In the genomic region with DNA sequence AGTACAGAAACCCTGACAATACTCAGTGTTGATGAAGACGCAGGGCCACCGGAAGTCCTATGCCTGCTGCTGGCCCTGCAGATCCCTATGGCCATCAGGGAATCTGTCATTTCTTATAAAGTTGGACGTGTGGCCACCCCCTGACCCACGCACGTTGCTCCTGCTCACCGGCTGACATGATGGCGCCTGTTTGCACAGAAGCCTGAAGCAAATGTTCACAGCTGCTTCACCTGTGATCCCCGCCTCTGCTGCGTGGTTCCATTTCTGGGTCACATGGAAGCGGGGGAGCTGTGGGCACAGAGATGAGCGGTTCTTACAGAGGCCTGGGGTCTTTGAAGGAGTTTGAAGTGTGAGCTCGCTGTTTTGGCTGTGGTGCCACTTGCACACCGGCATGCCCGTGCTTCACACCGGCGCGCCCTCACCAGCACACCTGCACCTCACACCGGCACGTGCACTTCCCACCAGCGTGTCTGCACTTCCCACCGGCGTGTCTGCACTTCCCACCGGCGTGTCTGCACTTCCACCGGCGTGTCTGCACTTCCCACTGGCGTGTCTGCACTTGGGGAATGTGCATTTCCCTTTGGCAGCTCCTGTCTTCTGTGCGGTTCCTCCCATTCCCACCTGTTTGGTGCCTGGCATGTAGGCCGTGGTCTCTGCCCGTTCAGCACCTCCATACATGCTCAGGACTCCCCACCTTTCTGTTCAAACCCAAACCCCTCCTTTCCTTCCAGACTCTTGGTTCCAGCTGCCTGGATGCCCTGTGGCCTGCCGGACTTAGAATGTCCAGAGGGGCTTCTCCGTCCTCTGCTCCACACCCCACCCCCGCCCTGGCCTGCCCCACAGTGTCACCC, we compare ENCODE assay signal across 18 cellular contexts.
A peak's percentile ranks its signal among the peaks of the same experiment; 100 is the strongest.
DNase-seq lines count a peak whose midpoint lies in the region; ATAC-seq, FAIRE-seq and TF ChIP-seq lines count a peak whose summit lies in the region.
"Had no signal": no experiment of that assay in that cellular context is flagged by ENCODE, and none has a peak within 500 bp of the region (broad histone marks: within the 10 kb centered on the region; RNA-seq: fewer than 3 reads in every experiment).

No MANE protein-coding gene starts in this region.

- H3K9me3 ChIP-seq in right lobe of liver, result peaks cover 0 to 5% (median 0%) of the 10 kb centered on the region in 4 donors
- peaks cover 17% of the 10 kb centered on the region for H3K9me3 ChIP-seq in HepG2 (ENCODE audit: low read length)
- peaks cover 0 to 17% (median 7%) of the 10 kb centered on the region in 4 donors for H3K9me3 ChIP-seq in esophagus muscularis mucosa
- H3K9me3 ChIP-seq: A549 had no signal

- TF ChIP-seq CTCF in right lobe of liver (IDR thresholded peaks at IDR 0.05) (no peak), HepG2 (CRISPR knock-in tag; IDR thresholded peaks at IDR 0.05) (no peak), esophagus muscularis mucosa (IDR thresholded peaks at IDR 0.05) (no peak)

- no peaks in the 10 kb centered on the region for H3K27me3 ChIP-seq in right lobe of liver
- no peaks in the 10 kb centered on the region for H3K27me3 ChIP-seq in HepG2 (ENCODE audit: control insufficient read depth in 1 of 2, insufficient read depth in 2 of 2, low read length in 2 of 2)
- no peaks in the 10 kb centered on the region for H3K27me3 ChIP-seq in esophagus muscularis mucosa

- no peaks in the 10 kb centered on the region for H3K79me2 ChIP-seq in HepG2 (ENCODE audit: insufficient read depth, low read length)

- FAIRE-seq in HepG2 (lab: Jason Lieb, UNC), result no peak
- FAIRE-seq: A549, GM12892 had no signal

- CTCF ChIA-PET in HepG2 (lab: Yijun Ruan, JAX; ENCODE audit: low intra/inter-chr PET ratio, low total read pairs), result no interaction called here

- no peak for TF ChIP-seq RAD21 in HepG2 (CRISPR knock-in tag; IDR thresholded peaks at IDR 0.05)

- no peak for TF ChIP-seq POLR2A in right lobe of liver (IDR thresholded peaks at IDR 0.05)
- no peak for TF ChIP-seq POLR2A in HepG2 (IDR thresholded peaks at IDR 0.05; ENCODE audit: insufficient read depth in 1 of 2, low read depth in 2 of 2, low read length in 2 of 2)
- no peak for TF ChIP-seq POLR2A in esophagus muscularis mucosa (IDR thresholded peaks at IDR 0.05; ENCODE audit: low read depth)

- no peak overlapping the region for H3K9ac ChIP-seq in HepG2 (ENCODE audit: insufficient read depth, low read depth, low read length)

- in situ Hi-C loops in HepG2 (cut with HindIII; ENCODE audit: extremely low pct_ligation_motif_present, low pct_unique_long_range_greater_than_20kb), result no loop called here

- BruUV-seq in HepG2 (replicated peaks; lab: Mats Ljungman, UMichigan), result no TSS peak

- ATAC-seq in right lobe of liver, result no peak
- ATAC-seq in HepG2, result no peak
- no peak for ATAC-seq in GM21381 (IDR thresholded peaks at IDR 0.05; ENCODE audit: unreplicated experiment)
- ATAC-seq: A549 had no signal

- H3K27ac ChIP-seq in right lobe of liver (no peak overlapping the region), HepG2 (ENCODE audit: extremely low read length, insufficient read depth, low read length) (no peak overlapping the region), esophagus muscularis mucosa (replicated peaks in 1 of 4) (peak overlapping the region; percentile 92 to 98 (median 96))
- H3K27ac ChIP-seq: A549, C4-2B had no signal

- POLR2A ChIA-PET in HepG2 (lab: Yijun Ruan, JAX), result no interaction called here

- H3K36me3 ChIP-seq in right lobe of liver, result no peaks in the 10 kb centered on the region
- H3K36me3 ChIP-seq in HepG2 (replicated peaks in 1 of 2; ENCODE audit: control insufficient read depth in 1 of 2, insufficient read depth in 2 of 2, low read length in 2 of 2), result no peaks in the 10 kb centered on the region
- H3K36me3 ChIP-seq in esophagus muscularis mucosa, result no peaks in the 10 kb centered on the region
- H3K36me3 ChIP-seq: HAP-1 had no signal

- no peaks in the 10 kb centered on the region for H4K20me1 ChIP-seq in HepG2 (ENCODE audit: insufficient read depth, low read length)

- H2AFZ ChIP-seq in HepG2 (ENCODE audit: low read length), result no peak overlapping the region

- no peak for TF ChIP-seq EP300 in HepG2 (IDR thresholded peaks at IDR 0.05; ENCODE audit: low read depth in 2 of 2, low read length in 2 of 2)
- no peak for TF ChIP-seq EP300 in HepG2 (CRISPR knock-in tag; IDR thresholded peaks at IDR 0.05; ENCODE audit: borderline replicate concordance)
- TF ChIP-seq EP300 in esophagus muscularis mucosa (IDR thresholded peaks at IDR 0.05), result no peak

- H3K4me3 ChIP-seq in right lobe of liver (no peak overlapping the region), HepG2 (replicated peaks in 1 of 3; ENCODE audit: insufficient read depth in 1 of 3, low read depth in 2 of 3, low read length in 3 of 3) (no peak overlapping the region), esophagus muscularis mucosa (no peak overlapping the region)
- H3K4me3 ChIP-seq: A549, HAP-1 had no signal

- DNase-seq in right lobe of liver (peak in 2 of 3 donors; percentile 40 to 51), HepG2 (ENCODE audit: low spot score) (no peak), esophagus muscularis mucosa (ENCODE audit: extremely low spot score) (no peak), posterior vena cava (ENCODE audit: low spot score) (peak; percentile 70), NCI-H2081 treated with DMSO at 0.1 percent for 48 hours (lab: John Stamatoyannopoulos, UW) (no peak), GM03348 (ENCODE audit: low spot score) (no peak), SW 1271 (lab: John Stamatoyannopoulos, UW) (no peak)
- DNase-seq: DMS 273 treated with DMSO at 0.1 percent for 48 hours; GDM1; NCI-H1105 treated with DMSO at 0.1 percent for 48 hours; NCI-H187; NCI-H69; NK-92 treated with Interleukin-12 subunit alpha and Interleukin-12 subunit beta, amount 100 ng/mL, for 24 hours had no signal

- intact Hi-C loops in right lobe of liver (cut with DNase I) (no loop called here), HepG2 (cut with micrococcal nuclease; ENCODE audit: unreplicated experiment) (no loop called here), esophagus muscularis mucosa (cut with DNase I) (no loop called here), posterior vena cava (cut with DNase I) (no loop called here)

- peaks cover 0 to 3% (median 0%) of the 10 kb centered on the region in 4 donors for H3K4me1 ChIP-seq in right lobe of liver
- no peaks in the 10 kb centered on the region for H3K4me1 ChIP-seq in HepG2 (ENCODE audit: insufficient read depth, low read length)
- peaks cover 33 to 53% (median 51%) of the 10 kb centered on the region in 4 donors for H3K4me1 ChIP-seq in esophagus muscularis mucosa
- H3K4me1 ChIP-seq: A549 had no signal

- H3K4me2 ChIP-seq in HepG2 (ENCODE audit: low read depth, low read length), result no peak overlapping the region
- H3K4me2 ChIP-seq: A549 had no signal

- 93% methylated on average over 22 of the region's 33 CpGs for WGBS in right lobe of liver (ENCODE audit: insufficient coverage, low coverage, low lambda C conversion rate, missing lambda C conversion rate)
- 95% methylated on average over 30 of the region's 33 CpGs for WGBS in HepG2 (ENCODE audit: low lambda C conversion rate)
- WGBS in esophagus muscularis mucosa, result 93% methylated on average over 31 of the region's 33 CpGs

TF ChIP-seq in HepG2, 621 proteins besides CTCF, POLR2A, EP300 and RAD21 (continues in another document):
- TF ChIP-seq ZMAT3 (CRISPR knock-in tag; conservative IDR thresholded peaks at IDR 0.05) (no peak), ATF7-NPFF (CRISPR knock-in tag; IDR thresholded peaks at IDR 0.05; ENCODE audit: low read depth) (no peak), NR1H2 (CRISPR knock-in tag; IDR thresholded peaks at IDR 0.05; ENCODE audit: borderline replicate concordance, low read depth) (no peak), ZNF431 (CRISPR knock-in tag; IDR thresholded peaks at IDR 0.05; ENCODE audit: borderline replicate concordance, low read depth) (no peak), HOXA5 (CRISPR knock-in tag; IDR thresholded peaks at IDR 0.05) (no peak), IRF9 (CRISPR knock-in tag; IDR thresholded peaks at IDR 0.05; ENCODE audit: borderline replicate concordance) (no peak), MTF1 (CRISPR knock-in tag; IDR thresholded peaks at IDR 0.05) (no peak), ZFP90 (CRISPR knock-in tag; IDR thresholded peaks at IDR 0.05; ENCODE audit: borderline replicate concordance) (no peak)

Comparison
In these comparisons a context has a peak if more than half of its experiments do, and no peak if none do; other contexts are left out.
1. DNase-seq: peak in right lobe of liver (2 of 3) and posterior vena cava (single experiment); none in HepG2 (single experiment), esophagus muscularis mucosa (single experiment), NCI-H2081 treated with DMSO at 0.1 percent for 48 hours (single experiment), GM03348 (single experiment) and SW 1271 (0 of 2).
2. H3K27ac ChIP-seq: peak in esophagus muscularis mucosa (4 of 4); none in right lobe of liver (0 of 3) and HepG2 (single experiment).